9 cellular contexts compared by ENCODE assay signal in genomic region chr6:31204751-31205145, GRCh38. TPM values are rescaled to one million over a fixed set of nuclear protein-coding genes. Genes with fewer than 3 reads are reported as not detected.
DNase-seq lines count a peak whose midpoint lies in the region; ATAC-seq and TF ChIP-seq lines count a peak whose summit lies in the region.
"Had no signal": no experiment of that assay in that cellular context is flagged by ENCODE, and none has a peak within 500 bp of the region (broad histone marks: within the 10 kb centered on the region; RNA-seq: fewer than 3 reads in every experiment).

No MANE protein-coding gene starts in this region.

- H3K79me2 ChIP-seq in PC-9 (ENCODE audit: low read depth), result peaks cover 8% of the 10 kb centered on the region; the same call in 1 of the 2 replicates

- H3K27ac Mint-ChIP-seq in T-helper 2 cell treated with Interferon-gamma antibody and Interleukin-4, amounts not matched to agents 5 μg/mL and 100 μg/mL, for 36 hours, result peak overlapping the region; percentile 96
- H3K27ac Mint-ChIP-seq in stimulated activated memory B cell treated with anti-CD40 and anti-IgM and Interleukin-4, amounts not matched to agents 10 μg/mL and 1 μg/mL and 100 μg/mL, for 72 hours, result peak overlapping the region; percentile 86

- peaks cover 36% of the 10 kb centered on the region for H3F3A ChIP-seq in PC-9 (ENCODE audit: insufficient read depth, low read depth)

- CTCF ChIA-PET in PC-9 (lab: Charles Lee), result interaction anchor here (0.7 kb wide), 1 partner anchor 151 kb away, joined by 8 read pairs; no protein-coding TSS in a partner anchor

- H2AFZ ChIP-seq in PC-9, result no peak overlapping the region

- H3K27me3 Mint-ChIP-seq in T-helper 2 cell treated with Interferon-gamma antibody and Interleukin-4, amounts not matched to agents 5 μg/mL and 100 μg/mL, for 36 hours (ENCODE audit: low read depth), result no peaks in the 10 kb centered on the region
- peaks cover 5% of the 10 kb centered on the region for H3K27me3 Mint-ChIP-seq in stimulated activated memory B cell treated with anti-CD40 and anti-IgM and Interleukin-4, amounts not matched to agents 10 μg/mL and 1 μg/mL and 100 μg/mL, for 72 hours

- no TSS peak for BruUV-seq in PC-9 (replicated peaks; lab: Mats Ljungman, UMichigan)

- H3K9me3 ChIP-seq in PC-9 (ENCODE audit: insufficient read depth, low read depth), result no peaks in the 10 kb centered on the region

- H3K27ac ChIP-seq in PC-9 (peak overlapping the region; percentile 95), epithelial cell of prostate (peak overlapping the region; percentile 98)

- no peaks in the 10 kb centered on the region for H3K27me3 ChIP-seq in PC-9 (ENCODE audit: insufficient read depth, low read depth)

- H3K9me3 Mint-ChIP-seq in T-helper 2 cell treated with Interferon-gamma antibody and Interleukin-4, amounts not matched to agents 5 μg/mL and 100 μg/mL, for 36 hours, result peaks cover 4% of the 10 kb centered on the region
- no peaks in the 10 kb centered on the region for H3K9me3 Mint-ChIP-seq in stimulated activated memory B cell treated with anti-CD40 and anti-IgM and Interleukin-4, amounts not matched to agents 10 μg/mL and 1 μg/mL and 100 μg/mL, for 72 hours

- H3K4me1 Mint-ChIP-seq in T-helper 2 cell treated with Interferon-gamma antibody and Interleukin-4, amounts not matched to agents 5 μg/mL and 100 μg/mL, for 36 hours (ENCODE audit: low read depth), result peaks cover 37% of the 10 kb centered on the region
- peaks cover 45% of the 10 kb centered on the region for H3K4me1 Mint-ChIP-seq in stimulated activated memory B cell treated with anti-CD40 and anti-IgM and Interleukin-4, amounts not matched to agents 10 μg/mL and 1 μg/mL and 100 μg/mL, for 72 hours

- peak overlapping the region; percentile 87 for H3K4me3 Mint-ChIP-seq in T-helper 2 cell treated with Interferon-gamma antibody and Interleukin-4, amounts not matched to agents 5 μg/mL and 100 μg/mL, for 36 hours
- H3K4me3 Mint-ChIP-seq in stimulated activated memory B cell treated with anti-CD40 and anti-IgM and Interleukin-4, amounts not matched to agents 10 μg/mL and 1 μg/mL and 100 μg/mL, for 72 hours, result peak overlapping the region; percentile 90

- ATAC-seq in stimulated activated memory B cell treated with anti-CD40 and anti-IgM and Interleukin-4, amounts not matched to agents 10 μg/mL and 1 μg/mL and 100 μg/mL, for 72 hours, result no peak
- no peak for ATAC-seq in GM21381 (IDR thresholded peaks at IDR 0.05; ENCODE audit: unreplicated experiment)
- ATAC-seq in HG03097 (IDR thresholded peaks at IDR 0.05; ENCODE audit: low FRiP score, unreplicated experiment), result no peak

- H3K4me2 ChIP-seq in PC-9, result peak overlapping the region; percentile 84

- H4K20me1 ChIP-seq in PC-9 (ENCODE audit: insufficient read depth), result no peaks in the 10 kb centered on the region

- intact Hi-C loops in PC-9 (cut with micrococcal nuclease; ENCODE audit: unreplicated experiment), result no loop called here

- H3K36me3 ChIP-seq in PC-9 (ENCODE audit: low read depth), result no peaks in the 10 kb centered on the region

- H3K4me3 ChIP-seq in PC-9, result peak overlapping the region; percentile 52; the same call in 1 of the 2 replicates

- POLR2A ChIA-PET in PC-9 (lab: Charles Lee; ENCODE audit: unreplicated experiment), result no interaction called here

- no peaks in the 10 kb centered on the region for H3K9me2 ChIP-seq in PC-9 (ENCODE audit: insufficient read depth)

- H3K4me1 ChIP-seq in PC-9 (replicated peaks; ENCODE audit: insufficient read depth), result peaks cover 36% of the 10 kb centered on the region

- H3K36me3 Mint-ChIP-seq in T-helper 2 cell treated with Interferon-gamma antibody and Interleukin-4, amounts not matched to agents 5 μg/mL and 100 μg/mL, for 36 hours (ENCODE audit: low read depth), result peaks cover 30% of the 10 kb centered on the region
- peaks cover 5% of the 10 kb centered on the region for H3K36me3 Mint-ChIP-seq in stimulated activated memory B cell treated with anti-CD40 and anti-IgM and Interleukin-4, amounts not matched to agents 10 μg/mL and 1 μg/mL and 100 μg/mL, for 72 hours

- DNase-seq in T-helper 2 cell treated with Interferon-gamma antibody and Interleukin-4, amounts not matched to agents 5 μg/mL and 100 μg/mL, for 36 hours (ENCODE audit: low spot score), result no peak
- DNase-seq in T-helper 2 cell (no peak), PC-9 (no peak), epithelial cell of prostate (ENCODE audit: low read depth, low spot score) (no peak), amniotic stem cell (lab: John Stamatoyannopoulos, UW) (no peak)
- DNase-seq: NCI-H2107 had no signal

- TF ChIP-seq CTCF in PC-9 (conservative IDR thresholded peaks at IDR 0.05), result no peak

RNA-seq across cellular contexts. Expression of gene POU5F1, which starts 34.3 kb away (rescaled TPM):
- 1.1 and 1.4 TPM in 2 replicates for total RNA-seq in PC-9 (2021)

RNA-seq across cellular contexts. Expression of gene TCF19, which starts 46.4 kb away (rescaled TPM):
- 19.0 and 26.0 TPM in 2 replicates for total RNA-seq in PC-9 (2021)

RNA-seq across cellular contexts. Expression of gene CCHCR1, which starts 47.1 kb away (rescaled TPM):
- total RNA-seq in PC-9 (2021), result 60.6 and 69.0 TPM in 2 replicates
